ENCODE assay signal across 33 cellular contexts in genomic region chr4:106038908-106039307, GRCh38.
"Had no signal": no experiment of that assay in that cellular context is flagged by ENCODE, and none has a peak within 500 bp of the region (broad histone marks: within the 10 kb centered on the region; RNA-seq: fewer than 3 reads in every experiment).

No MANE protein-coding gene starts in this region.

- FAIRE-seq: astrocyte, bronchial epithelial cell, frontal cortex had no signal

- H3K4me3 ChIP-seq: coronary artery, dorsolateral prefrontal cortex had no signal

- H3K36me3 Mint-ChIP-seq: activated naive CD8-positive, alpha-beta T cell had no signal

- H3K4me1 Mint-ChIP-seq: activated B cell treated with CpG ODN at 0.5 μM for 24 hours; activated T-helper 17 cell treated with anti-CD3 and anti-CD28 coated beads, Interleukin-2, amount 50 U/mL, for 72 hours; central memory CD8-positive, alpha-beta T cell; endodermal cell; T-helper 17 cell had no signal

- ATAC-seq: activated CD4-positive, CD25-positive, alpha-beta regulatory T cell treated with anti-CD3 and anti-CD28 coated beads, Interleukin-2, amount 50 U/mL, for 24 hours; activated CD8-positive, alpha-beta T cell treated with anti-CD3 and anti-CD28 coated beads for 36 hours; activated T-cell treated with anti-CD3 and anti-CD28 coated beads, Interleukin-2, amount 50 U/mL, for 4 hours; activated T-helper 17 cell treated with anti-CD3 and anti-CD28 coated beads, Interleukin-2, amount 50 U/mL, for 72 hours; esophagus mucosa; T-helper 17 cell had no signal

- H3K36me3 ChIP-seq: brain microvascular endothelial cell, WERI-Rb-1 had no signal

- H3K4me3 Mint-ChIP-seq: activated B cell treated with CpG ODN at 0.5 μM for 24 hours; activated CD8-positive, alpha-beta T cell treated with anti-CD3 and anti-CD28 coated beads for 36 hours; activated naive CD8-positive, alpha-beta T cell; activated T-cell treated with anti-CD3 and anti-CD28 coated beads, Interleukin-2, amount 50 U/mL, for 4 hours; activated T-helper 17 cell treated with anti-CD3 and anti-CD28 coated beads, Interleukin-2, amount 50 U/mL, for 72 hours; central memory CD8-positive, alpha-beta T cell; dendritic cell treated with granulocyte-macrophage colony-stimulating factor and Interleukin-4, amounts not matched to agents 40 ng/mL and 50 ng/mL, for 4 days; endodermal cell; T-helper 17 cell; T-helper 2 cell treated with Interferon-gamma antibody and Interleukin-4, amounts not matched to agents 5 μg/mL and 100 μg/mL, for 36 hours had no signal

- H3K9me3 Mint-ChIP-seq: activated B cell treated with CpG ODN at 0.5 μM for 24 hours; activated CD8-positive, alpha-beta T cell treated with anti-CD3 and anti-CD28 coated beads for 36 hours; activated T-cell treated with anti-CD3 and anti-CD28 coated beads, Interleukin-2, amount 50 U/mL, for 4 hours; activated T-helper 17 cell treated with anti-CD3 and anti-CD28 coated beads, Interleukin-2, amount 50 U/mL, for 72 hours; central memory CD8-positive, alpha-beta T cell; dendritic cell treated with granulocyte-macrophage colony-stimulating factor and Interleukin-4, amounts not matched to agents 40 ng/mL and 50 ng/mL, for 4 days; endodermal cell; T-helper 2 cell treated with Interferon-gamma antibody and Interleukin-4, amounts not matched to agents 5 μg/mL and 100 μg/mL, for 36 hours had no signal

- DNase-seq: activated B cell treated with CpG ODN at 0.5 μM for 24 hours; activated CD4-positive, alpha-beta T cell treated with anti-CD3 and anti-CD28 coated beads for 48 hours; activated CD4-positive, alpha-beta T cell treated with anti-CD3 and anti-CD28 coated beads, Interleukin-2, amount 50 U/mL, for 1 hour; activated CD4-positive, alpha-beta T cell treated with anti-CD3 and anti-CD28 coated beads, Interleukin-2, amount 50 U/mL, for 48 hours; activated CD8-positive, alpha-beta memory T cell treated with anti-CD3 and anti-CD28 coated beads for 24 hours; activated CD8-positive, alpha-beta T cell treated with anti-CD3 and anti-CD28 coated beads for 36 hours; activated effector memory CD4-positive, alpha-beta T cell treated with Interleukin-2 at 50 U/mL for 16 hours; activated gamma-delta T cell treated with Interleukin-2 at 50 U/mL for 16 hours; activated naive CD4-positive, alpha-beta T cell treated with anti-CD3 and anti-CD28 coated beads, Interleukin-2, amount 50 U/mL, for 16 hours; activated naive CD4-positive, alpha-beta T cell treated with Interleukin-2 at 50 U/mL for 16 hours; activated T-cell treated with anti-CD3 and anti-CD28 coated beads, Interleukin-2, amount 50 U/mL, for 4 hours; amniotic stem cell; anterior cingulate cortex; brain microvascular endothelial cell; dorsolateral prefrontal cortex; effector memory CD4-positive, alpha-beta T cell; endodermal cell; foreskin fibroblast; head of caudate nucleus; T-helper 17 cell; T1000; WERI-Rb-1 had no signal

- H3K27ac Mint-ChIP-seq: activated B cell treated with CpG ODN at 0.5 μM for 24 hours; activated CD8-positive, alpha-beta T cell treated with anti-CD3 and anti-CD28 coated beads for 36 hours; activated naive CD8-positive, alpha-beta T cell; activated T-helper 17 cell treated with anti-CD3 and anti-CD28 coated beads, Interleukin-2, amount 50 U/mL, for 72 hours; dendritic cell treated with granulocyte-macrophage colony-stimulating factor and Interleukin-4, amounts not matched to agents 40 ng/mL and 50 ng/mL, for 4 days; endodermal cell; T-helper 17 cell; T-helper 2 cell treated with Interferon-gamma antibody and Interleukin-4, amounts not matched to agents 5 μg/mL and 100 μg/mL, for 36 hours had no signal

- H3K27me3 ChIP-seq: brain microvascular endothelial cell, dorsolateral prefrontal cortex had no signal

- H3K27me3 Mint-ChIP-seq: activated naive CD8-positive, alpha-beta T cell; activated T-helper 17 cell treated with anti-CD3 and anti-CD28 coated beads, Interleukin-2, amount 50 U/mL, for 72 hours; dendritic cell treated with granulocyte-macrophage colony-stimulating factor and Interleukin-4, amounts not matched to agents 40 ng/mL and 50 ng/mL, for 4 days; T-helper 17 cell had no signal

- H3K27ac ChIP-seq: brain microvascular endothelial cell, coronary artery, dorsolateral prefrontal cortex, WERI-Rb-1 had no signal
